Comparison of ENCODE assay signal across 24 cellular contexts in the genomic region with DNA sequence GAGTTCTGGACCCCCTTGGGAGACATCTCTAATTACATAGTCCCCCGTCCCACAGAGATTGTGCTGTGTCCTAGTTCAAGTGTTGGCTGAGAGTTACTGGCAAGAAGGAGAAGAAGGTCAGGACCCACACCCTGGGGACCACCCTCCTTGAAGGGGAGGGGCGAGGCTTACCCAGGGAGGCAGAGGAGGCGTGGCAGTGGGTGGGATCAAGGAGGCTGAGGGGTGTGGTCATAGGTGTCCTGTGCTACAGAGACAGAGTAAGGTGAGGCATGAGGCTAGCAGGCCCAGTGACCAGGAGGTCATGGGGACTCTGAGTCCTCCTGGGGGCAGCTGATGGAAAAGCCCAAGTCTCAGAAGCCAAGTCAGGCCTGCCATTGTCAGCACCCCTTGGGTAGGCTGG. TPM values are rescaled to one million over a fixed set of nuclear protein-coding genes. Genes with fewer than 3 reads are reported as not detected.
"Had no signal": no experiment of that assay in that cellular context is flagged by ENCODE, and none has a peak within 500 bp of the region (broad histone marks: within the 10 kb centered on the region; RNA-seq: fewer than 3 reads in every experiment).

No MANE protein-coding gene starts in this region.

- H3K27me3 ChIP-seq: uterus had no signal

- H3K4me3 Mint-ChIP-seq: activated CD4-positive, alpha-beta T cell treated with anti-CD3 and anti-CD28 coated beads for 36 hours; activated naive CD4-positive, alpha-beta T cell treated with anti-CD3 and anti-CD28 coated beads, Interleukin-2, amount 50 U/mL, for 24 hours; activated T-cell treated with anti-CD3 and anti-CD28 coated beads, Interleukin-2, amount 50 U/mL, for 72 hours; effector memory CD8-positive, alpha-beta T cell; natural killer cell had no signal

- H3K9me3 Mint-ChIP-seq: activated naive CD4-positive, alpha-beta T cell treated with anti-CD3 and anti-CD28 coated beads, Interleukin-2, amount 50 U/mL, for 24 hours; effector memory CD8-positive, alpha-beta T cell; natural killer cell had no signal

- DNase-seq: activated CD4-positive, alpha-beta T cell treated with anti-CD3 and anti-CD28 coated beads for 36 hours; activated CD8-positive, alpha-beta memory T cell treated with anti-CD3 and anti-CD28 coated beads, Interleukin-2, amount 50 U/mL, for 4 hours; activated effector memory CD4-positive, alpha-beta T cell treated with anti-CD3 and anti-CD28 coated beads, Interleukin-2, amount 50 U/mL, for 16 hours; activated T-cell treated with anti-CD3 and anti-CD28 coated beads, Interleukin-2, amount 50 U/mL, for 72 hours; amniotic stem cell; effector memory CD8-positive, alpha-beta T cell; islet precursor cell; left colon; lower lobe of right lung; natural killer cell; occipital lobe; sigmoid colon; stimulated activated CD4-positive, alpha-beta T cell treated with anti-CD3 and anti-CD28 coated beads, Interleukin-4, amount 100 ng/mL, for 4 hours; stimulated activated naive CD4-positive, alpha-beta T cell; substantia nigra; tibial artery; uterus had no signal

- H3K36me3 Mint-ChIP-seq: activated naive CD4-positive, alpha-beta T cell treated with anti-CD3 and anti-CD28 coated beads, Interleukin-2, amount 50 U/mL, for 24 hours; natural killer cell had no signal

- H3K36me3 ChIP-seq: lower lobe of right lung, sigmoid colon, tibial artery, uterus had no signal

- ATAC-seq: activated CD4-positive, alpha-beta T cell treated with anti-CD3 and anti-CD28 coated beads for 36 hours; effector memory CD8-positive, alpha-beta T cell; left colon; lower lobe of right lung had no signal

- H3K27me3 Mint-ChIP-seq: activated CD4-positive, alpha-beta T cell treated with anti-CD3 and anti-CD28 coated beads for 36 hours; activated naive CD4-positive, alpha-beta T cell treated with anti-CD3 and anti-CD28 coated beads, Interleukin-2, amount 50 U/mL, for 24 hours had no signal

- H3K27ac Mint-ChIP-seq: activated naive CD4-positive, alpha-beta T cell treated with anti-CD3 and anti-CD28 coated beads, Interleukin-2, amount 50 U/mL, for 24 hours had no signal

- H3K4me3 ChIP-seq: lower lobe of right lung, sigmoid colon, tibial artery, uterus had no signal

- H3K9me3 ChIP-seq: lower lobe of right lung, sigmoid colon, tibial artery, uterus had no signal

- H3K4me1 ChIP-seq: lower lobe of right lung, tibial artery, uterus had no signal

- H3K27ac ChIP-seq: lower lobe of right lung, sigmoid colon, tibial artery, uterus had no signal

RNA-seq across cellular contexts. Expression of a gene that starts 29.4 kb away (rescaled TPM):
- total RNA-seq: activated CD4-positive, alpha-beta T cell treated with anti-CD3 and anti-CD28 coated beads for 36 hours; fibroblast of villous mesenchyme; glomerular endothelial cell; natural killer cell; renal cortical epithelial cell; T-helper 2 cell treated with Interferon-gamma antibody and Interleukin-4, amounts not matched to agents 100 ng/mL and 5 ng/mL, for 36 hours had no signal

RNA-seq across cellular contexts. Expression of a gene that starts 59.0 kb away (rescaled TPM):
- total RNA-seq: activated CD4-positive, alpha-beta T cell treated with anti-CD3 and anti-CD28 coated beads for 36 hours; activated T-cell treated with anti-CD3 and anti-CD28 coated beads, Interleukin-2, amount 50 U/mL, for 72 hours; dermis microvascular lymphatic vessel endothelial cell; fibroblast of villous mesenchyme; glomerular endothelial cell; left colon; lower lobe of right lung; mesenteric fat pad; natural killer cell; occipital lobe; renal cortical epithelial cell; sigmoid colon; T-helper 2 cell treated with Interferon-gamma antibody and Interleukin-4, amounts not matched to agents 100 ng/mL and 5 ng/mL, for 36 hours; uterus had no signal
- polyA plus RNA-seq: sigmoid colon had no signal
